ENCODE assay signal across 8 cellular contexts in the genomic region with DNA sequence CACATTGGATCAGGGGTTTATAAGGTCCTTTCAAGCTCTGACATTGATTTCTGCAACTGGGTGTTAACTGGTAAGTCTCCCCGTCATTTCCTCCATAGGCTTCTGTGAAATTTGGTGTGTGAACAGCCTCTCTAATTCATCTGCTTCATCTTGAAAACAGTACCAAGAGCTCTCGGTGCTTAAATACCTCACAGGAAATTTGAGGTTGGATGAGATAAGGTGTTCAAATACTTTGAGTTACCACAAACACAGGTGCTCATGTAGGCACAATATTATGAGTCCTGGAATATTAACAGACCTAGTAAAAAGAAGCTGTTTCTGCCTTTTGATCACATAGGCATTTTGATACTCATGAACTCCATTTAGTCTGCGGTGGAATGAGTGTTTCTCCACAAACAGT.
DNase-seq lines count a peak whose midpoint lies in the region; ATAC-seq and TF ChIP-seq lines count a peak whose summit lies in the region.

No MANE protein-coding gene starts in this region.

- H3K36me3 Mint-ChIP-seq in activated CD8-positive, alpha-beta T cell treated with anti-CD3 and anti-CD28 coated beads for 36 hours (ENCODE audit: low read depth): peaks cover 53% of the 10 kb centered on the region

- TF ChIP-seq CTCF in 22Rv1 (IDR thresholded peaks at IDR 0.05): no peak
- no peak for TF ChIP-seq CTCF in activated CD8-positive, alpha-beta T cell treated with anti-CD3 and anti-CD28 coated beads for 36 hours (IDR thresholded peaks at IDR 0.05)

- peak overlapping the region; percentile 99 for H3K27ac Mint-ChIP-seq in activated CD8-positive, alpha-beta T cell treated with anti-CD3 and anti-CD28 coated beads for 36 hours

- H3K27me3 Mint-ChIP-seq in activated CD8-positive, alpha-beta T cell treated with anti-CD3 and anti-CD28 coated beads for 36 hours: no peaks in the 10 kb centered on the region

- H3K27ac ChIP-seq in 22Rv1: peak overlapping the region; percentile 7; the same call in 1 of the 2 replicates

- ATAC-seq in GM18907 (IDR thresholded peaks at IDR 0.05; ENCODE audit: unreplicated experiment): peak; percentile 81
- peak; percentile 64 for ATAC-seq in HG03025 (IDR thresholded peaks at IDR 0.05; ENCODE audit: low FRiP score, unreplicated experiment)
- peak; percentile 64 for ATAC-seq in activated CD8-positive, alpha-beta T cell treated with anti-CD3 and anti-CD28 coated beads for 36 hours

- intact Hi-C loops in activated CD8-positive, alpha-beta T cell treated with anti-CD3 and anti-CD28 coated beads for 36 hours (cut with micrococcal nuclease): loop anchor here (5.0 kb wide), 2 partner anchors 59 to 281 kb away; partner anchors contain the start of gene ARID5B

- peaks cover 32% of the 10 kb centered on the region for H3K9me3 Mint-ChIP-seq in activated CD8-positive, alpha-beta T cell treated with anti-CD3 and anti-CD28 coated beads for 36 hours

- CTCF ChIA-PET in activated CD8-positive, alpha-beta T cell treated with anti-CD3 and anti-CD28 coated beads for 36 hours (lab: Charles Lee): interaction anchor here (0.9 to 7.1 kb wide), 9 partner anchors 8 to 239 kb away, joined by 3 to 46 read pairs (median 4); no protein-coding TSS in a partner anchor

- DNase-seq in activated CD8-positive, alpha-beta T cell treated with anti-CD3 and anti-CD28 coated beads for 36 hours: peak; percentile 63
- DNase-seq in superior temporal gyrus (ENCODE audit: extremely low spot score) (no peak), NOMO-1 (lab: John Stamatoyannopoulos, UW; ENCODE audit: unreplicated experiment in 2 of 2) (no peak), mucosa of gallbladder (ENCODE audit: low spot score) (no peak), NCI-H1092 treated with DMSO at 0.1 percent for 48 hours (lab: John Stamatoyannopoulos, UW) (no peak)

- POLR2A ChIA-PET in activated CD8-positive, alpha-beta T cell treated with anti-CD3 and anti-CD28 coated beads for 36 hours (lab: Charles Lee): interaction anchor here (0.7 to 4.8 kb wide), 13 partner anchors 59 to 283 kb away, joined by 3 to 49 read pairs (median 6); partner anchors contain the start of gene ARID5B

- peak overlapping the region; percentile 17 for H3K4me3 Mint-ChIP-seq in activated CD8-positive, alpha-beta T cell treated with anti-CD3 and anti-CD28 coated beads for 36 hours

- H3K4me1 Mint-ChIP-seq in activated CD8-positive, alpha-beta T cell treated with anti-CD3 and anti-CD28 coated beads for 36 hours (ENCODE audit: low read depth): peaks cover 82% of the 10 kb centered on the region
